In the genomic region with DNA sequence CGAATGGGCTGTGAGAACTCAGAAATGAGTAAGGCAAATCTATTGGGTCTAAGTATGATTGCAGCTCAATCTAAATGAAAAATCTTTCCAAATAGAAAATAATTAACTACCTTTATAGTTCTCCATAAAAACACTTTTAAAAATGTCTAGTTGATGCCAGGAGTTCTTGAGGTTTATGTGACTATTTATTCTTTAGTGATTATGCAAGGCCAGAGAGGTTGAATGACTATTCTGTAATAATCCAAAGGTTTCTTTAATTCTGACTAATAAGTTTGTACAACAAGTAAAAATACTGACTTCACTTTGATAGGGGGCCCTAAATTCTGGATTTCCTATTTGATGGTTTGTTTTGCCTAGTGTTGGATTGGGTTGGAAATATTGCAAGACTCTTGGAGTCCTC, we compare ENCODE assay signal across 28 cellular contexts.
"Had no signal": no experiment of that assay in that cellular context is flagged by ENCODE, and none has a peak within 500 bp of the region (broad histone marks: within the 10 kb centered on the region; RNA-seq: fewer than 3 reads in every experiment).

No MANE protein-coding gene starts in this region.

- H3K27me3 ChIP-seq: heart right ventricle, hepatocyte, pancreas, right atrium auricular region, stomach, testis, thyroid gland, transverse colon, upper lobe of left lung, vagina had no signal

- H3K36me3 Mint-ChIP-seq: naive thymus-derived CD8-positive, alpha-beta T cell; stimulated activated naive B cell treated with anti-CD40 and anti-IgM and Interleukin-4, amounts not matched to agents 10 μg/mL and 1 μg/mL and 100 μg/mL, for 72 hours had no signal

- H3K4me3 ChIP-seq: heart right ventricle, hepatocyte, lung, mucosa of descending colon, pancreas, psoas muscle, right atrium auricular region, skin epidermis, stomach, testis, thyroid gland, transverse colon, upper lobe of left lung, vagina had no signal

- H3K27ac Mint-ChIP-seq: naive thymus-derived CD8-positive, alpha-beta T cell; nephron; stimulated activated naive B cell treated with anti-CD40 and anti-IgM and Interleukin-4, amounts not matched to agents 10 μg/mL and 1 μg/mL and 100 μg/mL, for 72 hours had no signal

- H3K27me3 Mint-ChIP-seq: stimulated activated naive B cell treated with anti-CD40 and anti-IgM and Interleukin-4, amounts not matched to agents 10 μg/mL and 1 μg/mL and 100 μg/mL, for 72 hours had no signal

- H3K9me3 Mint-ChIP-seq: nephron; stimulated activated naive B cell treated with anti-CD40 and anti-IgM and Interleukin-4, amounts not matched to agents 10 μg/mL and 1 μg/mL and 100 μg/mL, for 72 hours had no signal

- H3K27ac ChIP-seq: heart right ventricle, hepatocyte, pancreas, psoas muscle, right atrium auricular region, skin epidermis, stomach, testis, thyroid gland, transverse colon, upper lobe of left lung, vagina had no signal

- H3K36me3 ChIP-seq: heart right ventricle, pancreas, right atrium auricular region, stomach, thyroid gland, transverse colon, upper lobe of left lung, vagina had no signal

- DNase-seq: heart right ventricle; islet precursor cell; mesendoderm; midbrain; mucosa of descending colon; naive thymus-derived CD8-positive, alpha-beta T cell; nucleus accumbens; pancreas; psoas muscle; stimulated activated CD4-positive, alpha-beta T cell treated with anti-CD3 and anti-CD28 coated beads, Interleukin-12 subunit alpha, Interleukin-12 subunit beta, amount 100 ng/mL, for 4 hours; stimulated activated CD4-positive, alpha-beta T cell treated with anti-CD3 and anti-CD28 coated beads, Interleukin-15, amount 100 ng/mL, for 24 hours; stimulated activated CD4-positive, alpha-beta T cell treated with anti-CD3 and anti-CD28 coated beads, Interleukin-2, amount 100 ng/mL, for 24 hours; stimulated activated CD4-positive, alpha-beta T cell treated with anti-CD3 and anti-CD28 coated beads, Interleukin-4, amount 100 ng/mL, for 1 hour; stimulated activated naive B cell treated with anti-CD40 and anti-IgM and Interleukin-4, amounts not matched to agents 10 μg/mL and 1 μg/mL and 100 μg/mL, for 72 hours; stimulated activated naive CD8-positive, alpha-beta T cell treated with anti-CD3 and anti-CD28 coated beads, Interleukin-15, Interleukin-2, amounts not matched to agents 100 U/mL and 50 U/mL, for 24 hours; stomach; testis; thyroid gland; transverse colon; upper lobe of left lung had no signal

- H3K4me1 Mint-ChIP-seq: naive thymus-derived CD8-positive, alpha-beta T cell; stimulated activated naive B cell treated with anti-CD40 and anti-IgM and Interleukin-4, amounts not matched to agents 10 μg/mL and 1 μg/mL and 100 μg/mL, for 72 hours had no signal

- ATAC-seq: heart right ventricle; mucosa of descending colon; naive thymus-derived CD8-positive, alpha-beta T cell; pancreas; psoas muscle; sciatic nerve; stimulated activated naive B cell treated with anti-CD40 and anti-IgM and Interleukin-4, amounts not matched to agents 10 μg/mL and 1 μg/mL and 100 μg/mL, for 72 hours; stimulated activated naive CD8-positive, alpha-beta T cell treated with anti-CD3 and anti-CD28 coated beads, Interleukin-15, Interleukin-2, amounts not matched to agents 100 U/mL and 50 U/mL, for 24 hours had no signal

- H3K9me3 ChIP-seq: heart right ventricle, mucosa of descending colon, pancreas, psoas muscle, right atrium auricular region, stomach, testis, thyroid gland, transverse colon, upper lobe of left lung, vagina had no signal

- H3K4me3 Mint-ChIP-seq: naive thymus-derived CD8-positive, alpha-beta T cell; nephron; neural crest cell; stimulated activated naive B cell treated with anti-CD40 and anti-IgM and Interleukin-4, amounts not matched to agents 10 μg/mL and 1 μg/mL and 100 μg/mL, for 72 hours had no signal

- H3K4me1 ChIP-seq: pancreas, right atrium auricular region, stomach, thyroid gland, upper lobe of left lung, vagina had no signal
